In genomic region chr19:34734601-34735103, GRCh38 we compare ENCODE assay signal across 8 cellular contexts. TPM values are rescaled to one million over a fixed set of nuclear protein-coding genes. Genes with fewer than 3 reads are reported as not detected.
DNase-seq lines count a peak whose midpoint lies in the region; ATAC-seq, FAIRE-seq and TF ChIP-seq lines count a peak whose summit lies in the region.

No MANE protein-coding gene starts in this region.

- no peaks in the 10 kb centered on the region for H3K27me3 Mint-ChIP-seq in T-cell
- peaks cover 6% of the 10 kb centered on the region for H3K27me3 Mint-ChIP-seq in glutamatergic neuron (ENCODE audit: unreplicated experiment)

- H3K27ac ChIP-seq in small intestine (ENCODE audit: low read depth in 1 of 2, low read length in 1 of 2) = peak overlapping the region; percentile 95 to 99

- FAIRE-seq in small intestine (lab: Jason Lieb, UNC) = no peak
- no peak for FAIRE-seq in H54 (lab: Jason Lieb, UNC)

- ATAC-seq in T-cell (replicated peaks in 1 of 4) (no peak), HG03442 (IDR thresholded peaks at IDR 0.05; ENCODE audit: unreplicated experiment) (no peak)

- H3K4me1 Mint-ChIP-seq in T-cell (peaks cover 25 to 36% (median 30%) of the 10 kb centered on the region in 3 donors), glutamatergic neuron (ENCODE audit: low read depth, unreplicated experiment) (peaks cover 4% of the 10 kb centered on the region)

- CTCF ChIA-PET in T-cell (lab: Charles Lee) = no interaction called here

- DNase-seq in HFF-Myc (ENCODE audit: extremely low read depth, low read depth) (no peak), T-cell (no peak), glutamatergic neuron (no peak), small intestine (peak; percentile 77), NCI-H2171 (lab: John Stamatoyannopoulos, UW) (no peak), NCI-H446 treated with DMSO at 0.1 percent for 48 hours (lab: John Stamatoyannopoulos, UW) (no peak), H54 (ENCODE audit: insufficient read length, low spot score) (no peak)

- H3K27me3 ChIP-seq in small intestine (ENCODE audit: control insufficient read depth in 2 of 2, insufficient read depth in 2 of 2, low read length in 2 of 2) = no peaks in the 10 kb centered on the region

- no peak for TF ChIP-seq POLR2A in H54 (IDR thresholded peaks at IDR 0.05; ENCODE audit: low read depth, low read length)

- POLR2A ChIA-PET in T-cell (lab: Charles Lee) = interaction anchor here in 1 of 2 donors (0.5 kb wide), 2 partner anchors 12 to 879 kb away, joined by 4 to 8 read pairs; no protein-coding TSS in a partner anchor

- no peak for TF ChIP-seq CTCF in HFF-Myc (IDR thresholded peaks at IDR 0.05; ENCODE audit: low read depth, low read length, missing control alignments)
- no peak for TF ChIP-seq CTCF in glutamatergic neuron (IDR thresholded peaks at IDR 0.05; ENCODE audit: partially characterized antibody, unreplicated experiment)

- H3K36me3 ChIP-seq in small intestine (ENCODE audit: control insufficient read depth in 2 of 2, insufficient read depth in 2 of 2, low read length in 2 of 2) = peaks cover 2 to 20% of the 10 kb centered on the region in 2 donors

- peaks cover 0 to 3% of the 10 kb centered on the region in 2 donors for H3K4me1 ChIP-seq in small intestine (ENCODE audit: control insufficient read depth in 2 of 2, insufficient read depth in 1 of 2, low read depth in 1 of 2, low read length in 1 of 2)

- H3K36me3 Mint-ChIP-seq in T-cell (peaks cover 40% of the 10 kb centered on the region), glutamatergic neuron (ENCODE audit: unreplicated experiment) (no peaks in the 10 kb centered on the region)

- WGBS in small intestine, 3 donors = 7 to 18% (median 18%) methylated on average over 11 of the region's 11 CpGs

- H3K9me3 Mint-ChIP-seq in T-cell (peaks cover 6 to 18% (median 18%) of the 10 kb centered on the region in 3 donors), glutamatergic neuron (ENCODE audit: unreplicated experiment) (peaks cover 10% of the 10 kb centered on the region)

- peak overlapping the region; percentile 53 for H3K4me3 ChIP-seq in HFF-Myc (replicated peaks; ENCODE audit: low read depth, low read length)
- H3K4me3 ChIP-seq in small intestine (ENCODE audit: low read depth in 1 of 2, low read length in 2 of 2) = peak overlapping the region; percentile 61 to 71

- H3K27ac Mint-ChIP-seq in T-cell = peak overlapping the region; percentile 97 to 98
- peak overlapping the region; percentile 81 for H3K27ac Mint-ChIP-seq in glutamatergic neuron (ENCODE audit: unreplicated experiment)

- H3K4me3 Mint-ChIP-seq in T-cell = peak overlapping the region; percentile 94 to 96 (median 94)
- peak overlapping the region; percentile 95 for H3K4me3 Mint-ChIP-seq in glutamatergic neuron (ENCODE audit: unreplicated experiment)

- no peaks in the 10 kb centered on the region for H3K9me3 ChIP-seq in small intestine (ENCODE audit: control insufficient read depth, low read depth)

RNA-seq across cellular contexts. Expression of gene ZNF181, which starts 0.6 kb away (rescaled TPM):
- total RNA-seq in T-cell (10 to 100 TPM in 3 of 5 donors, 1 to 10 TPM in 2; 4.5 to 22.9 (median 17.7) TPM), glutamatergic neuron (ENCODE audit: unreplicated experiment) (11.4 TPM)
- polyA plus RNA-seq in small intestine = 10 to 100 TPM in 2 of 3 donors, 1 to 10 TPM in 1; 8.9 to 10.5 (median 10.1) TPM

RNA-seq across cellular contexts. Expression of gene ZNF599, which starts 38.4 kb away (rescaled TPM):
- total RNA-seq in T-cell = 10 to 100 TPM in 1 of 5 donors, 1 to 10 TPM in 4; 4.1 to 12.6 (median 8.1) TPM
- total RNA-seq in glutamatergic neuron (ENCODE audit: unreplicated experiment) = 8.2 TPM
- polyA plus RNA-seq in small intestine = 1 to 10 TPM; 3.6 to 4.4 (median 4.1) TPM

RNA-seq across cellular contexts. Expression of gene ZNF302, which starts 57.2 kb away (rescaled TPM):
- total RNA-seq in T-cell = 10 to 100 TPM; 18.1 to 41.6 (median 35.7) TPM
- total RNA-seq in glutamatergic neuron (ENCODE audit: unreplicated experiment) = 38.8 TPM
- polyA plus RNA-seq in small intestine = 10 to 100 TPM; 10.5 to 17.4 (median 13.2) TPM

RNA-seq across cellular contexts. Expression of gene SCGB2B2, which starts 57.7 kb away (rescaled TPM):
- total RNA-seq in T-cell = 1 to 10 TPM in 1 of 5 donors, under 1 TPM in 4; 0.16 to 1.4 (median 0.64) TPM
- total RNA-seq in glutamatergic neuron (ENCODE audit: unreplicated experiment) = 1.2 TPM
- under 1 TPM in 1 of 3 donors, not detected in 2; 0.15 TPM for polyA plus RNA-seq in small intestine
